8 cellular contexts compared by ENCODE assay signal in the genomic region with DNA sequence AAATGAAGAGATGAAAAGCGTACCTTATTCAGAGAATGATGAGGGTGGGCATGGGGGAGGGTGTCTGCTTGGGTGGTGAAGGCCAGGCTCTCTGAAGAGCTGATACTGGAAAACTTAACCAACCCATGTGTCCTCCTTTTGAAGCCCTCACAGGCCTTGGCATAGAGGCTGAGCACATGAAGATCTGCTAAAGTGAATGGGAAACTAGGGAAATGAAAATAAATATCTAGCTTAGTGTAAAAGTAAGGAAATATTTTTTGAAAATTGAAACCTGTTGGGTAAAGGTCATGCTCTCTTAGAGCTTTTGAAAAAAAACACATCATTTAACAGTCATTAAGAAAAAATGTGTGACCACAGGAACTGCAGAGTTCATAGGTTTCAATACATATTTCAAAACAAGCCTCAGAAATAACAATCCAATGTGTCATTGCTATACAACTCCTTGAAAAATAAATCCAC. TPM values are rescaled to one million over a fixed set of nuclear protein-coding genes. Genes with fewer than 3 reads are reported as not detected.
DNase-seq lines count a peak whose midpoint lies in the region; ATAC-seq and TF ChIP-seq lines count a peak whose summit lies in the region.

No MANE protein-coding gene starts in this region.

- peak; percentile 63 for DNase-seq in AG08396 (ENCODE audit: low spot score)
- DNase-seq in epithelial cell of prostate (ENCODE audit: low read depth, low spot score) = peak; percentile 55
- no peak for DNase-seq in colonic mucosa
- DNase-seq in SKM-1 treated with dmso at 0.1 percent for 144 hours (lab: John Stamatoyannopoulos, UW; ENCODE audit: unreplicated experiment) = no peak

- H3K4me1 ChIP-seq in colonic mucosa = no peaks in the 10 kb centered on the region

- intact Hi-C loops in colonic mucosa (cut with DNase I) = no loop called here

- no peak overlapping the region for H3K4me3 ChIP-seq in colonic mucosa

- H3K9me3 ChIP-seq in colonic mucosa = no peaks in the 10 kb centered on the region

- no peaks in the 10 kb centered on the region for H3K36me3 ChIP-seq in colonic mucosa

- peak; percentile 81 for ATAC-seq in GM19463 (IDR thresholded peaks at IDR 0.05; ENCODE audit: unreplicated experiment)
- ATAC-seq in HG03575 (IDR thresholded peaks at IDR 0.05; ENCODE audit: extremely low read depth, insufficient number of reproducible peaks, low FRiP score, unreplicated experiment) = peak; percentile 72
- no peak for ATAC-seq in HG03097 (IDR thresholded peaks at IDR 0.05; ENCODE audit: low FRiP score, unreplicated experiment)
- no peak for ATAC-seq in GM21825 (IDR thresholded peaks at IDR 0.05; ENCODE audit: unreplicated experiment)

- H3K27ac ChIP-seq in epithelial cell of prostate (peak overlapping the region; percentile 57), colonic mucosa (no peak overlapping the region)

- TF ChIP-seq CTCF in colonic mucosa (IDR thresholded peaks at IDR 0.05) = no peak

- no peaks in the 10 kb centered on the region for H3K27me3 ChIP-seq in colonic mucosa

- H3K9ac ChIP-seq in colonic mucosa (ENCODE audit: low read depth in 2 of 2, low read length in 2 of 2) = no peak overlapping the region

RNA-seq across cellular contexts. Expression of gene RALGPS2, which starts 40.5 kb away (rescaled TPM):
- total RNA-seq in colonic mucosa = 10 to 100 TPM; 23.5 to 49.1 TPM

Comparison
In these comparisons a context has a peak if more than half of its experiments do, and no peak if none do; other contexts are left out.
1. DNase-seq: peak in AG08396 (single experiment) and epithelial cell of prostate (single experiment); none in colonic mucosa (single experiment) and SKM-1 treated with dmso at 0.1 percent for 144 hours (single experiment).
2. ATAC-seq: peak in GM19463 (single experiment) and HG03575 (single experiment); none in HG03097 (single experiment) and GM21825 (single experiment).